ENCODE assay signal across 34 cellular contexts in genomic region chr1:238123201-238123600, GRCh38.
"Had no signal": no experiment of that assay in that cellular context is flagged by ENCODE, and none has a peak within 500 bp of the region (broad histone marks: within the 10 kb centered on the region; RNA-seq: fewer than 3 reads in every experiment).

No MANE protein-coding gene starts in this region.

- H3K27ac ChIP-seq: adrenal gland, body of pancreas, brain microvascular endothelial cell, breast epithelium, VCaP had no signal

- H3K27me3 ChIP-seq: adrenal gland, body of pancreas, brain microvascular endothelial cell, breast epithelium had no signal

- H3K27me3 Mint-ChIP-seq: activated CD4-positive, alpha-beta memory T cell treated with anti-CD3 and anti-CD28 coated beads, Interleukin-2, amount 10 ng/mL, durations not matched to agents 7 days and 5 days; activated CD4-positive, alpha-beta T cell treated with anti-CD3 and anti-CD28 coated beads for 36 hours; activated CD4-positive, alpha-beta T cell treated with anti-CD3 and anti-CD28 coated beads, Interleukin-2, amount 10 ng/mL, durations not matched to agents 7 days and 5 days; activated CD8-positive, alpha-beta memory T cell treated with anti-CD3 and anti-CD28 coated beads, Interleukin-2, amount 10 ng/mL, durations not matched to agents 7 days and 5 days; activated naive CD4-positive, alpha-beta T cell treated with anti-CD3 and anti-CD28 coated beads, Interleukin-2, amount 10 ng/mL, durations not matched to agents 7 days and 5 days; activated T-cell treated with anti-CD3 and anti-CD28 coated beads, Interleukin-2, amount 50 U/mL, for 24 hours had no signal

- H3K9me3 ChIP-seq: adrenal gland, body of pancreas, breast epithelium had no signal

- H3K36me3 ChIP-seq: adrenal gland, brain microvascular endothelial cell, breast epithelium had no signal

- H3K36me3 Mint-ChIP-seq: activated CD8-positive, alpha-beta memory T cell treated with anti-CD3 and anti-CD28 coated beads, Interleukin-2, amount 10 ng/mL, durations not matched to agents 7 days and 5 days; activated naive CD4-positive, alpha-beta T cell treated with anti-CD3 and anti-CD28 coated beads, Interleukin-2, amount 10 ng/mL, durations not matched to agents 7 days and 5 days; activated naive CD4-positive, alpha-beta T cell treated with anti-CD3 and anti-CD28 coated beads, Interleukin-2, amount 50 U/mL, for 72 hours; activated naive CD8-positive, alpha-beta T cell treated with anti-CD3 and anti-CD28 coated beads for 36 hours had no signal

- H3K4me1 ChIP-seq: adrenal gland, body of pancreas, breast epithelium had no signal

- H3K27ac Mint-ChIP-seq: activated CD4-positive, alpha-beta memory T cell treated with anti-CD3 and anti-CD28 coated beads, Interleukin-2, amount 10 ng/mL, durations not matched to agents 7 days and 5 days; activated CD4-positive, alpha-beta T cell treated with anti-CD3 and anti-CD28 coated beads for 36 hours; activated CD4-positive, alpha-beta T cell treated with anti-CD3 and anti-CD28 coated beads, Interleukin-2, amount 10 ng/mL, durations not matched to agents 7 days and 5 days; activated CD8-positive, alpha-beta memory T cell treated with anti-CD3 and anti-CD28 coated beads, Interleukin-2, amount 10 ng/mL, durations not matched to agents 7 days and 5 days; activated CD8-positive, alpha-beta T cell treated with anti-CD3 and anti-CD28 coated beads, Interleukin-2, amount 10 ng/mL, durations not matched to agents 7 days and 5 days; activated naive CD4-positive, alpha-beta T cell treated with anti-CD3 and anti-CD28 coated beads, Interleukin-2, amount 10 ng/mL, durations not matched to agents 7 days and 5 days; activated naive CD4-positive, alpha-beta T cell treated with anti-CD3 and anti-CD28 coated beads, Interleukin-2, amount 50 U/mL, for 72 hours; activated naive CD8-positive, alpha-beta T cell treated with anti-CD3 and anti-CD28 coated beads for 36 hours; activated T-cell treated with anti-CD3 and anti-CD28 coated beads, Interleukin-2, amount 50 U/mL, for 24 hours; activated T-helper 2 cell treated with anti-CD3 and anti-CD28 coated beads, Interferon-gamma antibody, Interleukin-2, Interleukin-4, amounts not matched to agents 10 μg/mL and 5 μg/mL and 100 μg/mL, durations not matched to agents 14 hours and 24 hours and 36 hours; T-helper 1 cell treated with Interleukin-12 subunit alpha and Interleukin-12 subunit beta and Interleukin-4 antibody, amounts not matched to agents 30 μg/mL and 1 μg/mL, for 36 hours; T-helper 2 cell treated with Interferon-gamma antibody and Interleukin-4, amounts not matched to agents 5 μg/mL and 100 μg/mL, for 36 hours had no signal

- H3K4me3 Mint-ChIP-seq: activated CD4-positive, alpha-beta memory T cell treated with anti-CD3 and anti-CD28 coated beads, Interleukin-2, amount 10 ng/mL, durations not matched to agents 7 days and 5 days; activated CD4-positive, alpha-beta T cell treated with anti-CD3 and anti-CD28 coated beads for 36 hours; activated CD4-positive, alpha-beta T cell treated with anti-CD3 and anti-CD28 coated beads, Interleukin-2, amount 10 ng/mL, durations not matched to agents 7 days and 5 days; activated CD8-positive, alpha-beta memory T cell treated with anti-CD3 and anti-CD28 coated beads, Interleukin-2, amount 10 ng/mL, durations not matched to agents 7 days and 5 days; activated CD8-positive, alpha-beta T cell treated with anti-CD3 and anti-CD28 coated beads, Interleukin-2, amount 10 ng/mL, durations not matched to agents 7 days and 5 days; activated naive CD4-positive, alpha-beta T cell treated with anti-CD3 and anti-CD28 coated beads, Interleukin-2, amount 10 ng/mL, durations not matched to agents 7 days and 5 days; activated naive CD8-positive, alpha-beta T cell treated with anti-CD3 and anti-CD28 coated beads for 36 hours; activated T-cell treated with anti-CD3 and anti-CD28 coated beads, Interleukin-2, amount 50 U/mL, for 24 hours; T-helper 1 cell treated with Interleukin-12 subunit alpha and Interleukin-12 subunit beta and Interleukin-4 antibody, amounts not matched to agents 30 μg/mL and 1 μg/mL, for 36 hours; T-helper 2 cell treated with Interferon-gamma antibody and Interleukin-4, amounts not matched to agents 5 μg/mL and 100 μg/mL, for 36 hours had no signal

- ATAC-seq: activated CD4-positive, alpha-beta T cell treated with anti-CD3 and anti-CD28 coated beads for 36 hours; activated CD4-positive, CD25-positive, alpha-beta regulatory T cell treated with anti-CD3 and anti-CD28 coated beads, Interleukin-2, amount 50 U/mL, for 24 hours; activated CD8-positive, alpha-beta memory T cell treated with anti-CD3 and anti-CD28 coated beads, Interleukin-2, amount 10 ng/mL, durations not matched to agents 7 days and 5 days; activated CD8-positive, alpha-beta T cell treated with anti-CD3 and anti-CD28 coated beads, Interleukin-2, amount 10 ng/mL, durations not matched to agents 7 days and 5 days; activated naive CD4-positive, alpha-beta T cell treated with anti-CD3 and anti-CD28 coated beads, Interleukin-2, amount 50 U/mL, for 72 hours; body of pancreas had no signal

- H3K9me3 Mint-ChIP-seq: activated naive CD8-positive, alpha-beta T cell treated with anti-CD3 and anti-CD28 coated beads for 36 hours; T-helper 2 cell treated with Interferon-gamma antibody and Interleukin-4, amounts not matched to agents 5 μg/mL and 100 μg/mL, for 36 hours had no signal

- H3K4me3 ChIP-seq: adrenal gland, body of pancreas, breast epithelium had no signal

- H3K4me1 Mint-ChIP-seq: activated CD4-positive, alpha-beta memory T cell treated with anti-CD3 and anti-CD28 coated beads, Interleukin-2, amount 10 ng/mL, durations not matched to agents 7 days and 5 days; activated CD4-positive, alpha-beta T cell treated with anti-CD3 and anti-CD28 coated beads for 36 hours; activated CD4-positive, alpha-beta T cell treated with anti-CD3 and anti-CD28 coated beads, Interleukin-2, amount 10 ng/mL, durations not matched to agents 7 days and 5 days; activated CD8-positive, alpha-beta memory T cell treated with anti-CD3 and anti-CD28 coated beads, Interleukin-2, amount 10 ng/mL, durations not matched to agents 7 days and 5 days; activated naive CD4-positive, alpha-beta T cell treated with anti-CD3 and anti-CD28 coated beads, Interleukin-2, amount 10 ng/mL, durations not matched to agents 7 days and 5 days; activated naive CD8-positive, alpha-beta T cell treated with anti-CD3 and anti-CD28 coated beads for 36 hours had no signal

- DNase-seq: activated CD4-positive, alpha-beta memory T cell treated with anti-CD3 and anti-CD28 coated beads, Interleukin-2, amount 10 ng/mL, durations not matched to agents 7 days and 5 days; activated CD4-positive, alpha-beta T cell treated with anti-CD3 and anti-CD28 coated beads for 1 hour; activated CD4-positive, alpha-beta T cell treated with anti-CD3 and anti-CD28 coated beads for 36 hours; activated CD4-positive, alpha-beta T cell treated with anti-CD3 and anti-CD28 coated beads for 48 hours; activated CD4-positive, alpha-beta T cell treated with anti-CD3 and anti-CD28 coated beads, Interleukin-2, amount 10 ng/mL, durations not matched to agents 7 days and 5 days; activated CD4-positive, alpha-beta T cell treated with anti-CD3 and anti-CD28 coated beads, Interleukin-2, amount 50 U/mL, for 48 hours; activated CD4-positive, CD25-positive, alpha-beta regulatory T cell; activated CD8-positive, alpha-beta memory T cell treated with anti-CD3 and anti-CD28 coated beads for 24 hours; activated CD8-positive, alpha-beta memory T cell treated with anti-CD3 and anti-CD28 coated beads, Interleukin-2, amount 10 ng/mL, durations not matched to agents 7 days and 5 days; activated CD8-positive, alpha-beta memory T cell treated with anti-CD3 and anti-CD28 coated beads, Interleukin-2, amount 50 U/mL, for 48 hours; activated CD8-positive, alpha-beta T cell treated with anti-CD3 and anti-CD28 coated beads, Interleukin-2, amount 10 ng/mL, durations not matched to agents 7 days and 5 days; activated effector memory CD4-positive, alpha-beta T cell treated with Interleukin-2 at 50 U/mL for 16 hours; activated gamma-delta T cell; activated naive CD4-positive, alpha-beta T cell treated with anti-CD3 and anti-CD28 coated beads, Interleukin-2, amount 10 ng/mL, durations not matched to agents 7 days and 5 days; activated naive CD4-positive, alpha-beta T cell treated with Interleukin-2 at 50 U/mL for 16 hours; activated naive CD8-positive, alpha-beta T cell treated with anti-CD3 and anti-CD28 coated beads for 36 hours; activated T-cell treated with anti-CD3 and anti-CD28 coated beads, Interleukin-2, amount 50 U/mL, for 24 hours; activated T-cell treated with anti-CD3 and anti-CD28 coated beads, Interleukin-2, amount 50 U/mL, for 48 hours; adrenal gland; amniotic stem cell; aorta; body of pancreas; brain microvascular endothelial cell; central memory CD4-positive, alpha-beta T cell; T-helper 1 cell; T-helper 2 cell; T-helper 9 cell had no signal
